8 cellular contexts compared by ENCODE assay signal in the genomic region with DNA sequence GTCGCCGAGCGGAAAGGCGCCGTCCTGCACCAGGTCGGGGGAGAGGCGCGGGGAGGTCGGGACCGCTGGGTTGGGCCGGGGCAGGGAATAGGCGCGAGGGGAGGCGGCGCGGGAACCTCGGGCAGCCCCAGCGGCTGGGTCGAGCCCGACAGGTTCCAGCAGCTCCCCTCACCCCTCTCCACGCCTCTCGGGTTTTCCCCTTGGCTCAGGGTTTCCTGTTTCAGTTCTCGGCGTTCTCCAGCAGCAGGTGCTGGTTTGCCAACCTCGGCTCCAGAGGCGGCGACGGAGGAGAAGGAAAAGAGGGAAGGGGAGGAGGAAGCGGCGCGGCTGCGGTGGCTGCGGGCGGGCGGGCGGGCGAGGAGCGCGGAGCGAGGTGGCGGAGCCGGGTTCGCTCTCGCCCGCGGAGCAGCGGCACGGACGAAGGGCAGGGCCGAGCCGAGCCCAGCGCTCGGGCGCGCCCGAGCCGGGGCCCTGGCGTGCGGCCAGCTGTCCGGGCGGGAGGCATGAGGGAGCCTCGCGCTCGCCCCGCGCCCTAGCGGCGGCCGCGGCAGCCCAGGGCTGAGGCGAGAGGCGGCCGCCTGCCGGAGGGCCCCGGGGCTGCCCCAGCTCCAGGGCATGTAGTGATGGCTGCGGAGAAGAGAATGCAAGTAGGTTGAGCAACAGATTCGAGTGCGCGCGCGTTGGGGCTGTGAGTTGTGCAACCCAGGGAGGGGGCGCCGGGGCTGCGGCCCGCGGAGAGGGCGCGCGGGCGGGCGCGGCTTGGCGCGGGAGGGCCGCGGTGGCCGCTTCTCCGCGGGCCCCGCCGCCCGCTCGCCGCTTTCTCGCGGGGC. TPM values are rescaled to one million over a fixed set of nuclear protein-coding genes. Genes with fewer than 3 reads are reported as not detected.
DNase-seq lines count a peak whose midpoint lies in the region; ATAC-seq and TF ChIP-seq lines count a peak whose summit lies in the region.

TSS of gene ZC3H12C (plus strand) at position 816 of the 830 bp plus-strand sequence. CDS start 20 bp downstream, outside the sequence.

- H3K4me1 Mint-ChIP-seq in T-helper 2 cell treated with Interferon-gamma antibody and Interleukin-4, amounts not matched to agents 5 μg/mL and 100 μg/mL, for 36 hours (ENCODE audit: low read depth): peaks cover 14% of the 10 kb centered on the region

- H3K27me3 ChIP-seq in colonic mucosa: no peaks in the 10 kb centered on the region

- no peaks in the 10 kb centered on the region for H3K36me3 ChIP-seq in colonic mucosa

- ATAC-seq in GM18505 (IDR thresholded peaks at IDR 0.05; ENCODE audit: unreplicated experiment): peak; percentile 69
- ATAC-seq in HG02852 (IDR thresholded peaks at IDR 0.05; ENCODE audit: unreplicated experiment): peak; percentile 64

- peaks cover 3% of the 10 kb centered on the region for H3K36me3 Mint-ChIP-seq in T-helper 2 cell treated with Interferon-gamma antibody and Interleukin-4, amounts not matched to agents 5 μg/mL and 100 μg/mL, for 36 hours (ENCODE audit: low read depth)

- H3K27me3 Mint-ChIP-seq in T-helper 2 cell treated with Interferon-gamma antibody and Interleukin-4, amounts not matched to agents 5 μg/mL and 100 μg/mL, for 36 hours (ENCODE audit: low read depth): peaks cover 54% of the 10 kb centered on the region

- TF ChIP-seq POLR2A in GM18505 (IDR thresholded peaks at IDR 0.05; ENCODE audit: borderline replicate concordance, extremely low read depth, insufficient read depth, insufficient read length): peak; percentile 59

- no peaks in the 10 kb centered on the region for H3K9me3 ChIP-seq in colonic mucosa

- peak within 1 kb of the TSS; percentile 80 to 95 for H3K9ac ChIP-seq in colonic mucosa (ENCODE audit: low read depth in 2 of 2, low read length in 2 of 2)

- no peaks in the 10 kb centered on the region for H3K9me3 Mint-ChIP-seq in T-helper 2 cell treated with Interferon-gamma antibody and Interleukin-4, amounts not matched to agents 5 μg/mL and 100 μg/mL, for 36 hours

- POLR2A ChIA-PET in AG04449 (lab: Yijun Ruan, JAX): no interaction called here

- H3K4me3 ChIP-seq in AG04449 (ENCODE audit: low read depth, low read length) (peak within 1 kb of the TSS; percentile 69), colonic mucosa (peak within 1 kb of the TSS; percentile 62)

- no peaks in the 10 kb centered on the region for H3K4me1 ChIP-seq in colonic mucosa

- peak within 1 kb of the TSS; percentile 87 for H3K27ac Mint-ChIP-seq in T-helper 2 cell treated with Interferon-gamma antibody and Interleukin-4, amounts not matched to agents 5 μg/mL and 100 μg/mL, for 36 hours

- DNase-seq in AG04449 (ENCODE audit: low read depth, low spot score) (no peak), NCI-H146 treated with DMSO at 0.1 percent for 48 hours (lab: John Stamatoyannopoulos, UW; ENCODE audit: unreplicated experiment) (peak; percentile 74), colonic mucosa (peak; percentile 88), kidney tubule cell (ENCODE audit: low spot score) (peak; percentile 97)
- peak; percentile 76 for DNase-seq in T-helper 2 cell treated with Interferon-gamma antibody and Interleukin-4, amounts not matched to agents 5 μg/mL and 100 μg/mL, for 36 hours (ENCODE audit: low spot score)
- DNase-seq in stimulated activated CD4-positive, alpha-beta T cell treated with anti-CD3 and anti-CD28 coated beads, Interleukin-15, amount 100 ng/mL, for 24 hours: peak; percentile 68

- TF ChIP-seq CTCF in AG04449 (IDR thresholded peaks at IDR 0.05; ENCODE audit: insufficient read depth, low read length, missing control alignments) (peak; percentile 55), colonic mucosa (IDR thresholded peaks at IDR 0.05) (no peak)

- intact Hi-C loops in colonic mucosa (cut with DNase I): loop anchor here (5.0 kb wide), 1 partner anchor 145 kb away; no protein-coding TSS in a partner anchor

- H3K27ac ChIP-seq in colonic mucosa: peak within 1 kb of the TSS; percentile 93

- CTCF ChIA-PET in AG04449 (lab: Yijun Ruan, JAX): interaction anchor here (0.6 to 1.5 kb wide), 6 partner anchors 14 to 151 kb away, joined by 3 to 5 read pairs (median 4); no protein-coding TSS in a partner anchor

- H3K4me3 Mint-ChIP-seq in T-helper 2 cell treated with Interferon-gamma antibody and Interleukin-4, amounts not matched to agents 5 μg/mL and 100 μg/mL, for 36 hours: peak within 1 kb of the TSS; percentile 85

RNA-seq across cellular contexts. Expression of gene ZC3H12C, which starts in this region (rescaled TPM):
- 10 to 100 TPM in 1 of 2 donors, 1 to 10 TPM in 1; 9.2 to 18.8 TPM for total RNA-seq in colonic mucosa
